ENCODE assay signal across 1 cellular context in genomic region chr12:62977419-62977818, GRCh38.
A peak's percentile ranks its signal among the peaks of the same experiment; 100 is the strongest.
TF ChIP-seq lines count a peak whose summit lies in the region.

No MANE protein-coding gene starts in this region.

TF ChIP-seq in K562, 482 proteins besides CTCF, POLR2A, EP300 and RAD21 (continued from another document):
- TF ChIP-seq, protein P1, sequence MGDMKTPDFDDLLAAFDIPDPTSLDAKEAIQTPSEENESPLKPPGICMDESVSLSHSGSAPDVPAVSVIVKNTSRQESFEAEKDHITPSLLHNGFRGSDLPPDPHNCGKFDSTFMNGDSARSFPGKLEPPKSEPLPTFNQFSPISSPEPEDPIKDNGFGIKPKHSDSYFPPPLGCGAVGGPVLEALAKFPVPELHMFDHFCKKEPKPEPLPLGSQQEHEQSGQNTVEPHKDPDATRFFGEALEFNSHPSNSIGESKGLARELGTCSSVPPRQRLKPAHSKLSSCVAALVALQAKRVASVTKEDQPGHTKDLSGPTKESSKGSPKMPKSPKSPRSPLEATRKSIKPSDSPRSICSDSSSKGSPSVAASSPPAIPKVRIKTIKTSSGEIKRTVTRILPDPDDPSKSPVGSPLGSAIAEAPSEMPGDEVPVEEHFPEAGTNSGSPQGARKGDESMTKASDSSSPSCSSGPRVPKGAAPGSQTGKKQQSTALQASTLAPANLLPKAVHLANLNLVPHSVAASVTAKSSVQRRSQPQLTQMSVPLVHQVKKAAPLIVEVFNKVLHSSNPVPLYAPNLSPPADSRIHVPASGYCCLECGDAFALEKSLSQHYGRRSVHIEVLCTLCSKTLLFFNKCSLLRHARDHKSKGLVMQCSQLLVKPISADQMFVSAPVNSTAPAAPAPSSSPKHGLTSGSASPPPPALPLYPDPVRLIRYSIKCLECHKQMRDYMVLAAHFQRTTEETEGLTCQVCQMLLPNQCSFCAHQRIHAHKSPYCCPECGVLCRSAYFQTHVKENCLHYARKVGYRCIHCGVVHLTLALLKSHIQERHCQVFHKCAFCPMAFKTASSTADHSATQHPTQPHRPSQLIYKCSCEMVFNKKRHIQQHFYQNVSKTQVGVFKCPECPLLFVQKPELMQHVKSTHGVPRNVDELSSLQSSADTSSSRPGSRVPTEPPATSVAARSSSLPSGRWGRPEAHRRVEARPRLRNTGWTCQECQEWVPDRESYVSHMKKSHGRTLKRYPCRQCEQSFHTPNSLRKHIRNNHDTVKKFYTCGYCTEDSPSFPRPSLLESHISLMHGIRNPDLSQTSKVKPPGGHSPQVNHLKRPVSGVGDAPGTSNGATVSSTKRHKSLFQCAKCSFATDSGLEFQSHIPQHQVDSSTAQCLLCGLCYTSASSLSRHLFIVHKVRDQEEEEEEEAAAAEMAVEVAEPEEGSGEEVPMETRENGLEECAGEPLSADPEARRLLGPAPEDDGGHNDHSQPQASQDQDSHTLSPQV (IDR thresholded peaks at IDR 0.05): 0 out of 2 replicates have a peak, but pooled peaks have one; percentile 18
- TF ChIP-seq DNMT1 (IDR thresholded peaks at IDR 0.05) (no peak), ZBTB7A (IDR thresholded peaks at IDR 0.05; ENCODE audit: borderline replicate concordance, control insufficient read depth, low read depth, low read length) (no peak), MCM3 (IDR thresholded peaks at IDR 0.05) (no peak), MEF2D (tag; conservative IDR thresholded peaks at IDR 0.05; ENCODE audit: low read depth) (no peak), REST (CRISPR knock-in tag; IDR thresholded peaks at IDR 0.05; ENCODE audit: low read depth) (no peak)
